27 cellular contexts compared by ENCODE assay signal in the genomic region with DNA sequence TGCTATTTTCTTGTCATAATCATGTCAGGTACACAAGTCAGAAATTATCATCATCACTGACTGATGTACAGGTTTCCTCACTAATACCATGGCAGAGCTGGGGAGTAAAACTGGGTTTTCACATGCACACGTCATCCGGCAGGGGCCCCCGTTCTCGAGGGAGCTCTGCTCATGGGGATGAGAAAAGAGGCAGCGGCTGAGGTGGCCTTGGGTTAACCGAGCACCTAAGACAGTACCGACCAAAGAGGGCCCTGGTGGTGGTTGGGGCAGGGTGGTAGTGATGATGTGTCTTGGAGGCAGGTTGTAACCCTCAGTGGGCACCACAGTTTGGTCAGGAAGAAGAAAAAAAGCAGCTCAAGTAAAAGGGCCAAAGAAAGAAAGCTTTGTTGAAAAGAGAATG. TPM values are rescaled to one million over a fixed set of nuclear protein-coding genes. Genes with fewer than 3 reads are reported as not detected.
"Had no signal": no experiment of that assay in that cellular context is flagged by ENCODE, and none has a peak within 500 bp of the region (broad histone marks: within the 10 kb centered on the region; RNA-seq: fewer than 3 reads in every experiment).

No MANE protein-coding gene starts in this region.

- H3K4me1 ChIP-seq: sigmoid colon, testis, tibial nerve had no signal

- ATAC-seq: left lobe of liver; naive thymus-derived CD4-positive, alpha-beta T cell; stimulated activated naive B cell treated with anti-CD40 and anti-IgM and Interleukin-4, amounts not matched to agents 10 μg/mL and 1 μg/mL and 100 μg/mL, for 72 hours; stimulated activated naive CD8-positive, alpha-beta T cell treated with anti-CD3 and anti-CD28 coated beads, Interleukin-15, amount 100 ng/mL, for 72 hours had no signal

- H3K27ac Mint-ChIP-seq: naive thymus-derived CD4-positive, alpha-beta T cell; nephron progenitor cell; stimulated activated naive B cell treated with anti-CD40 and anti-IgM and Interleukin-4, amounts not matched to agents 10 μg/mL and 1 μg/mL and 100 μg/mL, for 72 hours; stimulated activated naive CD8-positive, alpha-beta T cell treated with anti-CD3 and anti-CD28 coated beads, Interleukin-15, amount 100 ng/mL, for 72 hours had no signal

- DNase-seq: dermis blood vessel endothelial cell; erythroblast; foreskin melanocyte; kidney glomerular epithelial cell; mammary epithelial cell; naive thymus-derived CD4-positive, alpha-beta T cell; nephron progenitor cell; posterior cingulate gyrus; sigmoid colon; stimulated activated CD4-positive, alpha-beta T cell treated with anti-CD3 and anti-CD28 coated beads, Interleukin-2, amount 100 ng/mL, for 24 hours; stimulated activated CD4-positive, alpha-beta T cell treated with anti-CD3 and anti-CD28 coated beads, Interleukin-4, amount 100 ng/mL, for 4 hours; stimulated activated naive B cell treated with anti-CD40 and anti-IgM and Interleukin-4, amounts not matched to agents 10 μg/mL and 1 μg/mL and 100 μg/mL, for 72 hours; stimulated activated naive CD8-positive, alpha-beta T cell treated with anti-CD3 and anti-CD28 coated beads, Interleukin-15, amount 100 ng/mL, for 72 hours; testis had no signal

- H3K9me3 ChIP-seq: neutrophil, sigmoid colon, testis, tibial nerve had no signal

- H3K4me1 Mint-ChIP-seq: naive thymus-derived CD4-positive, alpha-beta T cell; nephron progenitor cell; stimulated activated naive B cell treated with anti-CD40 and anti-IgM and Interleukin-4, amounts not matched to agents 10 μg/mL and 1 μg/mL and 100 μg/mL, for 72 hours; stimulated activated naive CD8-positive, alpha-beta T cell treated with anti-CD3 and anti-CD28 coated beads, Interleukin-15, amount 100 ng/mL, for 72 hours had no signal

- H3K4me3 Mint-ChIP-seq: naive thymus-derived CD4-positive, alpha-beta T cell; nephron progenitor cell; stimulated activated naive B cell treated with anti-CD40 and anti-IgM and Interleukin-4, amounts not matched to agents 10 μg/mL and 1 μg/mL and 100 μg/mL, for 72 hours; stimulated activated naive CD8-positive, alpha-beta T cell treated with anti-CD3 and anti-CD28 coated beads, Interleukin-15, amount 100 ng/mL, for 72 hours had no signal

- H3K36me3 ChIP-seq: neutrophil, sigmoid colon, tibial nerve had no signal

- H3K36me3 Mint-ChIP-seq: naive thymus-derived CD4-positive, alpha-beta T cell; stimulated activated naive B cell treated with anti-CD40 and anti-IgM and Interleukin-4, amounts not matched to agents 10 μg/mL and 1 μg/mL and 100 μg/mL, for 72 hours had no signal

- H3K4me3 ChIP-seq: hepatocyte, sigmoid colon, skin epidermis, testis, tibial nerve had no signal

- FAIRE-seq: endothelial cell of umbilical vein had no signal

- H3K27ac ChIP-seq: hepatocyte, neutrophil, sigmoid colon, testis, tibial nerve had no signal

- H3K79me2 ChIP-seq: hepatocyte had no signal

- H3K4me2 ChIP-seq: hepatocyte had no signal

- H2AFZ ChIP-seq: hepatocyte had no signal

- H3K27me3 ChIP-seq: hepatocyte, neutrophil, sigmoid colon, testis, tibial nerve had no signal

- H3K9me3 Mint-ChIP-seq: stimulated activated naive B cell treated with anti-CD40 and anti-IgM and Interleukin-4, amounts not matched to agents 10 μg/mL and 1 μg/mL and 100 μg/mL, for 72 hours; stimulated activated naive CD8-positive, alpha-beta T cell treated with anti-CD3 and anti-CD28 coated beads, Interleukin-15, amount 100 ng/mL, for 72 hours had no signal

RNA-seq across cellular contexts. Expression of a gene that starts 12.1 kb away (rescaled TPM):
- total RNA-seq: dermis blood vessel endothelial cell, endothelial cell of umbilical vein, mesenteric fat pad, osteoblast, pulmonary artery endothelial cell, sigmoid colon had no signal
- polyA plus RNA-seq: endothelial cell of umbilical vein; naive thymus-derived CD4-positive, alpha-beta T cell had no signal

RNA-seq across cellular contexts. Expression of a gene that starts 35.9 kb away (rescaled TPM):
- total RNA-seq: dermis blood vessel endothelial cell; endothelial cell of umbilical vein; hepatocyte; left lobe of liver; lower leg skin; mammary epithelial cell; mesenteric fat pad; mononuclear cell; naive thymus-derived CD4-positive, alpha-beta T cell; osteoblast; pulmonary artery endothelial cell; sigmoid colon; subcutaneous adipose tissue had no signal
- polyA plus RNA-seq: endothelial cell of umbilical vein; hepatocyte; mammary epithelial cell; naive thymus-derived CD4-positive, alpha-beta T cell; urinary bladder had no signal

RNA-seq across cellular contexts. Expression of a gene that starts 41.6 kb away (rescaled TPM):
- total RNA-seq: dermis blood vessel endothelial cell, endothelial cell of umbilical vein, hepatocyte, left lobe of liver, lower leg skin, mammary epithelial cell, mesenteric fat pad, mononuclear cell, osteoblast, pulmonary artery endothelial cell, sigmoid colon, subcutaneous adipose tissue, tibial nerve, urinary bladder had no signal
- polyA plus RNA-seq: endothelial cell of umbilical vein; hepatocyte; mammary epithelial cell; naive thymus-derived CD4-positive, alpha-beta T cell; sigmoid colon; urinary bladder had no signal
